1 cellular context compared by ENCODE assay signal in the genomic region with DNA sequence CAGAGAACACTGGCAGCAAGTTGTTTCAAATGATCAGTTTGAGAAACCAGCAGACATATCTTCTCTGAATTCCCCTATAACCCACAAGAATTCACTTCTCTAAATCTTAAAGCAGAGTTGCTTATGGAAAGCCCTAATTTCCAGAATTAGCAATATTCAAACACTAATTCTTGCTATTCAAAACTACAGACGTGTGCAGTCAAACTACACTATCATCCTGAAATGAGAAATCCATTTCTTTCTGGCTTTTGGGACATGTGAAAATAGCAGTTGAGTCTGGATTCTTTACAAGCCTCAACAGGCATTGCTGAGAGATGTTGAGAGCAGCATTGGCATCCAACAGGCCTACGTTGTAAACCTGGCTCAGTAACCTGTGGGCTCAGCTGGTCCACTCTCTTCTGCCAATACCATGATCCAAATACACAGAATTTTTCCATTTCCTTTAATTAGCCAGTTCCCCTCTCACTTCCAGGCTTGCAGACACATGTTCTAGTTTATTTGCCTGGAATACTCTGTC.
TF ChIP-seq lines count a peak whose summit lies in the region.

No MANE protein-coding gene starts in this region.

TF ChIP-seq in GM12878, 131 proteins besides CTCF, POLR2A, EP300 and RAD21 (continued from another document and continues in another):
- TF ChIP-seq, protein P1, sequence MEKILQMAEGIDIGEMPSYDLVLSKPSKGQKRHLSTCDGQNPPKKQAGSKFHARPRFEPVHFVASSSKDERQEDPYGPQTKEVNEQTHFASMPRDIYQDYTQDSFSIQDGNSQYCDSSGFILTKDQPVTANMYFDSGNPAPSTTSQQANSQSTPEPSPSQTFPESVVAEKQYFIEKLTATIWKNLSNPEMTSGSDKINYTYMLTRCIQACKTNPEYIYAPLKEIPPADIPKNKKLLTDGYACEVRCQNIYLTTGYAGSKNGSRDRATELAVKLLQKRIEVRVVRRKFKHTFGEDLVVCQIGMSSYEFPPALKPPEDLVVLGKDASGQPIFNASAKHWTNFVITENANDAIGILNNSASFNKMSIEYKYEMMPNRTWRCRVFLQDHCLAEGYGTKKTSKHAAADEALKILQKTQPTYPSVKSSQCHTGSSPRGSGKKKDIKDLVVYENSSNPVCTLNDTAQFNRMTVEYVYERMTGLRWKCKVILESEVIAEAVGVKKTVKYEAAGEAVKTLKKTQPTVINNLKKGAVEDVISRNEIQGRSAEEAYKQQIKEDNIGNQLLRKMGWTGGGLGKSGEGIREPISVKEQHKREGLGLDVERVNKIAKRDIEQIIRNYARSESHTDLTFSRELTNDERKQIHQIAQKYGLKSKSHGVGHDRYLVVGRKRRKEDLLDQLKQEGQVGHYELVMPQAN (conservative IDR thresholded peaks at IDR 0.05): no peak
- TF ChIP-seq MTA2 (IDR thresholded peaks at IDR 0.05; ENCODE audit: low read depth) (peak; percentile 26; the same call in 1 of the 2 replicates), CBFB (IDR thresholded peaks at IDR 0.05; ENCODE audit: low read depth) (no peak), BACH1 (IDR thresholded peaks at IDR 0.05; ENCODE audit: borderline replicate concordance) (no peak), SMAD5 (IDR thresholded peaks at IDR 0.05; ENCODE audit: low read depth) (no peak), RBBP5 (conservative IDR thresholded peaks at IDR 0.05) (no peak), IKZF2 (IDR thresholded peaks at IDR 0.05) (peak; percentile 56 to 59; a peak in 1 of 4 replicates), KDM1A (IDR thresholded peaks at IDR 0.05; ENCODE audit: borderline replicate concordance) (no peak), ETV6 (conservative IDR thresholded peaks at IDR 0.05 in 1 of 2, IDR thresholded peaks at IDR 0.05 in 1 of 2; ENCODE audit: borderline replicate concordance in 1 of 2, low read depth in 1 of 2) (no peak), EGR1 (IDR thresholded peaks at IDR 0.05; ENCODE audit: borderline replicate concordance in 1 of 2, low read depth in 2 of 2, low read length in 2 of 2) (no peak), KLF5 (IDR thresholded peaks at IDR 0.05; ENCODE audit: partially characterized antibody) (no peak), POLR2AphosphoS2 (IDR thresholded peaks at IDR 0.05; ENCODE audit: low read depth, low read length) (no peak), MXI1 (IDR thresholded peaks at IDR 0.05; ENCODE audit: low read depth, low read length) (no peak), LARP7 (IDR thresholded peaks at IDR 0.05) (no peak), JUND (IDR thresholded peaks at IDR 0.05; ENCODE audit: low read depth, low read length) (no peak), SREBF1 (IDR thresholded peaks at IDR 0.05; ENCODE audit: low read length) (no peak), POU2F2 (IDR thresholded peaks at IDR 0.05; ENCODE audit: borderline replicate concordance, low read depth, low read length) (no peak), SPI1 (IDR thresholded peaks at IDR 0.05; ENCODE audit: borderline replicate concordance, insufficient read depth, low read depth, low read length) (peak; percentile 66; the same call in 1 of the 2 replicates), ASH2L (IDR thresholded peaks at IDR 0.05; ENCODE audit: borderline replicate concordance, low read depth) (no peak), CHD1 (IDR thresholded peaks at IDR 0.05; ENCODE audit: low read depth, low read length) (no peak), NBN (IDR thresholded peaks at IDR 0.05) (no peak), SRF (IDR thresholded peaks at IDR 0.05; ENCODE audit: low read depth in 2 of 2, low read length in 2 of 2) (no peak), EED (IDR thresholded peaks at IDR 0.05; ENCODE audit: low read depth) (no peak), MYB (IDR thresholded peaks at IDR 0.05; ENCODE audit: borderline replicate concordance, low read depth, low read length) (no peak), TCF3 (IDR thresholded peaks at IDR 0.05; ENCODE audit: borderline replicate concordance, insufficient read depth, low read depth, low read length) (no peak), CHD2 (IDR thresholded peaks at IDR 0.05; ENCODE audit: borderline replicate concordance, low read depth, low read length) (no peak), ZNF622 (IDR thresholded peaks at IDR 0.05) (no peak), SMC3 (IDR thresholded peaks at IDR 0.05; ENCODE audit: borderline replicate concordance, low read length) (no peak), DPF2 (IDR thresholded peaks at IDR 0.05) (peak; percentile 59), RUNX3 (IDR thresholded peaks at IDR 0.05; ENCODE audit: low read length) (0 out of 2 replicates have a peak, but pooled peaks have one; percentile 29), NFXL1 (IDR thresholded peaks at IDR 0.05; ENCODE audit: borderline replicate concordance) (no peak), MEF2B (IDR thresholded peaks at IDR 0.05; ENCODE audit: partially characterized antibody, poor library complexity, severe bottlenecking) (no peak), KAT2A (conservative IDR thresholded peaks at IDR 0.05; ENCODE audit: control insufficient read depth, low read depth, low read length) (no peak), CBX5 (IDR thresholded peaks at IDR 0.05; ENCODE audit: low read depth) (no peak), NR2C1 (IDR thresholded peaks at IDR 0.05) (no peak), CEBPB (IDR thresholded peaks at IDR 0.05; ENCODE audit: borderline replicate concordance in 1 of 2, low read depth in 2 of 2, low read length in 2 of 2) (no peak), SIN3A (IDR thresholded peaks at IDR 0.05; ENCODE audit: low read depth, low read length) (no peak), JUNB (IDR thresholded peaks at IDR 0.05) (no peak)
- TF ChIP-seq, protein P2, sequence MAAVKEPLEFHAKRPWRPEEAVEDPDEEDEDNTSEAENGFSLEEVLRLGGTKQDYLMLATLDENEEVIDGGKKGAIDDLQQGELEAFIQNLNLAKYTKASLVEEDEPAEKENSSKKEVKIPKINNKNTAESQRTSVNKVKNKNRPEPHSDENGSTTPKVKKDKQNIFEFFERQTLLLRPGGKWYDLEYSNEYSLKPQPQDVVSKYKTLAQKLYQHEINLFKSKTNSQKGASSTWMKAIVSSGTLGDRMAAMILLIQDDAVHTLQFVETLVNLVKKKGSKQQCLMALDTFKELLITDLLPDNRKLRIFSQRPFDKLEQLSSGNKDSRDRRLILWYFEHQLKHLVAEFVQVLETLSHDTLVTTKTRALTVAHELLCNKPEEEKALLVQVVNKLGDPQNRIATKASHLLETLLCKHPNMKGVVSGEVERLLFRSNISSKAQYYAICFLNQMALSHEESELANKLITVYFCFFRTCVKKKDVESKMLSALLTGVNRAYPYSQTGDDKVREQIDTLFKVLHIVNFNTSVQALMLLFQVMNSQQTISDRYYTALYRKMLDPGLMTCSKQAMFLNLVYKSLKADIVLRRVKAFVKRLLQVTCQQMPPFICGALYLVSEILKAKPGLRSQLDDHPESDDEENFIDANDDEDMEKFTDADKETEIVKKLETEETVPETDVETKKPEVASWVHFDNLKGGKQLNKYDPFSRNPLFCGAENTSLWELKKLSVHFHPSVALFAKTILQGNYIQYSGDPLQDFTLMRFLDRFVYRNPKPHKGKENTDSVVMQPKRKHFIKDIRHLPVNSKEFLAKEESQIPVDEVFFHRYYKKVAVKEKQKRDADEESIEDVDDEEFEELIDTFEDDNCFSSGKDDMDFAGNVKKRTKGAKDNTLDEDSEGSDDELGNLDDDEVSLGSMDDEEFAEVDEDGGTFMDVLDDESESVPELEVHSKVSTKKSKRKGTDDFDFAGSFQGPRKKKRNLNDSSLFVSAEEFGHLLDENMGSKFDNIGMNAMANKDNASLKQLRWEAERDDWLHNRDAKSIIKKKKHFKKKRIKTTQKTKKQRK (IDR thresholded peaks at IDR 0.05; ENCODE audit: low read depth, low read length): no peak
- TF ChIP-seq, protein P3, sequence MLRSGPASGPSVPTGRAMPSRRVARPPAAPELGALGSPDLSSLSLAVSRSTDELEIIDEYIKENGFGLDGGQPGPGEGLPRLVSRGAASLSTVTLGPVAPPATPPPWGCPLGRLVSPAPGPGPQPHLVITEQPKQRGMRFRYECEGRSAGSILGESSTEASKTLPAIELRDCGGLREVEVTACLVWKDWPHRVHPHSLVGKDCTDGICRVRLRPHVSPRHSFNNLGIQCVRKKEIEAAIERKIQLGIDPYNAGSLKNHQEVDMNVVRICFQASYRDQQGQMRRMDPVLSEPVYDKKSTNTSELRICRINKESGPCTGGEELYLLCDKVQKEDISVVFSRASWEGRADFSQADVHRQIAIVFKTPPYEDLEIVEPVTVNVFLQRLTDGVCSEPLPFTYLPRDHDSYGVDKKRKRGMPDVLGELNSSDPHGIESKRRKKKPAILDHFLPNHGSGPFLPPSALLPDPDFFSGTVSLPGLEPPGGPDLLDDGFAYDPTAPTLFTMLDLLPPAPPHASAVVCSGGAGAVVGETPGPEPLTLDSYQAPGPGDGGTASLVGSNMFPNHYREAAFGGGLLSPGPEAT (IDR thresholded peaks at IDR 0.05; ENCODE audit: low read depth): peak; percentile 71; the same call in 1 of the 2 replicates
- TF ChIP-seq, protein P4, sequence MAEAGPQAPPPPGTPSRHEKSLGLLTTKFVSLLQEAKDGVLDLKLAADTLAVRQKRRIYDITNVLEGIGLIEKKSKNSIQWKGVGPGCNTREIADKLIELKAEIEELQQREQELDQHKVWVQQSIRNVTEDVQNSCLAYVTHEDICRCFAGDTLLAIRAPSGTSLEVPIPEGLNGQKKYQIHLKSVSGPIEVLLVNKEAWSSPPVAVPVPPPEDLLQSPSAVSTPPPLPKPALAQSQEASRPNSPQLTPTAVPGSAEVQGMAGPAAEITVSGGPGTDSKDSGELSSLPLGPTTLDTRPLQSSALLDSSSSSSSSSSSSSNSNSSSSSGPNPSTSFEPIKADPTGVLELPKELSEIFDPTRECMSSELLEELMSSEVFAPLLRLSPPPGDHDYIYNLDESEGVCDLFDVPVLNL (IDR thresholded peaks at IDR 0.05; ENCODE audit: low read depth, low read length): no peak
- TF ChIP-seq, protein P5, sequence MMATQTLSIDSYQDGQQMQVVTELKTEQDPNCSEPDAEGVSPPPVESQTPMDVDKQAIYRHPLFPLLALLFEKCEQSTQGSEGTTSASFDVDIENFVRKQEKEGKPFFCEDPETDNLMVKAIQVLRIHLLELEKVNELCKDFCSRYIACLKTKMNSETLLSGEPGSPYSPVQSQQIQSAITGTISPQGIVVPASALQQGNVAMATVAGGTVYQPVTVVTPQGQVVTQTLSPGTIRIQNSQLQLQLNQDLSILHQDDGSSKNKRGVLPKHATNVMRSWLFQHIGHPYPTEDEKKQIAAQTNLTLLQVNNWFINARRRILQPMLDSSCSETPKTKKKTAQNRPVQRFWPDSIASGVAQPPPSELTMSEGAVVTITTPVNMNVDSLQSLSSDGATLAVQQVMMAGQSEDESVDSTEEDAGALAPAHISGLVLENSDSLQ (IDR thresholded peaks at IDR 0.05): no peak
- TF ChIP-seq, protein P6, sequence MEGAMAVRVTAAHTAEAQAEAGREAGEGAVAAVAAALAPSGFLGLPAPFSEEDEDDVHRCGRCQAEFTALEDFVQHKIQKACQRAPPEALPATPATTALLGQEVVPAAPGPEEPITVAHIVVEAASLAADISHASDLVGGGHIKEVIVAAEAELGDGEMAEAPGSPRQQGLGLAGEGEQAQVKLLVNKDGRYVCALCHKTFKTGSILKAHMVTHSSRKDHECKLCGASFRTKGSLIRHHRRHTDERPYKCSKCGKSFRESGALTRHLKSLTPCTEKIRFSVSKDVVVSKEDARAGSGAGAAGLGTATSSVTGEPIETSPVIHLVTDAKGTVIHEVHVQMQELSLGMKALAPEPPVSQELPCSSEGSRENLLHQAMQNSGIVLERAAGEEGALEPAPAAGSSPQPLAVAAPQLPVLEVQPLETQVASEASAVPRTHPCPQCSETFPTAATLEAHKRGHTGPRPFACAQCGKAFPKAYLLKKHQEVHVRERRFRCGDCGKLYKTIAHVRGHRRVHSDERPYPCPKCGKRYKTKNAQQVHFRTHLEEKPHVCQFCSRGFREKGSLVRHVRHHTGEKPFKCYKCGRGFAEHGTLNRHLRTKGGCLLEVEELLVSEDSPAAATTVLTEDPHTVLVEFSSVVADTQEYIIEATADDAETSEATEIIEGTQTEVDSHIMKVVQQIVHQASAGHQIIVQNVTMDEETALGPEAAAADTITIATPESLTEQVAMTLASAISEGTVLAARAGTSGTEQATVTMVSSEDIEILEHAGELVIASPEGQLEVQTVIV (IDR thresholded peaks at IDR 0.05; ENCODE audit: borderline replicate concordance, partially characterized antibody): no peak
- TF ChIP-seq, protein P7, sequence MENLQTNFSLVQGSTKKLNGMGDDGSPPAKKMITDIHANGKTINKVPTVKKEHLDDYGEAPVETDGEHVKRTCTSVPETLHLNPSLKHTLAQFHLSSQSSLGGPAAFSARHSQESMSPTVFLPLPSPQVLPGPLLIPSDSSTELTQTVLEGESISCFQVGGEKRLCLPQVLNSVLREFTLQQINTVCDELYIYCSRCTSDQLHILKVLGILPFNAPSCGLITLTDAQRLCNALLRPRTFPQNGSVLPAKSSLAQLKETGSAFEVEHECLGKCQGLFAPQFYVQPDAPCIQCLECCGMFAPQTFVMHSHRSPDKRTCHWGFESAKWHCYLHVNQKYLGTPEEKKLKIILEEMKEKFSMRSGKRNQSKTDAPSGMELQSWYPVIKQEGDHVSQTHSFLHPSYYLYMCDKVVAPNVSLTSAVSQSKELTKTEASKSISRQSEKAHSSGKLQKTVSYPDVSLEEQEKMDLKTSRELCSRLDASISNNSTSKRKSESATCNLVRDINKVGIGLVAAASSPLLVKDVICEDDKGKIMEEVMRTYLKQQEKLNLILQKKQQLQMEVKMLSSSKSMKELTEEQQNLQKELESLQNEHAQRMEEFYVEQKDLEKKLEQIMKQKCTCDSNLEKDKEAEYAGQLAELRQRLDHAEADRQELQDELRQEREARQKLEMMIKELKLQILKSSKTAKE (IDR thresholded peaks at IDR 0.05; ENCODE audit: low read depth, poor library complexity, severe bottlenecking): no peak
- TF ChIP-seq, protein P8, sequence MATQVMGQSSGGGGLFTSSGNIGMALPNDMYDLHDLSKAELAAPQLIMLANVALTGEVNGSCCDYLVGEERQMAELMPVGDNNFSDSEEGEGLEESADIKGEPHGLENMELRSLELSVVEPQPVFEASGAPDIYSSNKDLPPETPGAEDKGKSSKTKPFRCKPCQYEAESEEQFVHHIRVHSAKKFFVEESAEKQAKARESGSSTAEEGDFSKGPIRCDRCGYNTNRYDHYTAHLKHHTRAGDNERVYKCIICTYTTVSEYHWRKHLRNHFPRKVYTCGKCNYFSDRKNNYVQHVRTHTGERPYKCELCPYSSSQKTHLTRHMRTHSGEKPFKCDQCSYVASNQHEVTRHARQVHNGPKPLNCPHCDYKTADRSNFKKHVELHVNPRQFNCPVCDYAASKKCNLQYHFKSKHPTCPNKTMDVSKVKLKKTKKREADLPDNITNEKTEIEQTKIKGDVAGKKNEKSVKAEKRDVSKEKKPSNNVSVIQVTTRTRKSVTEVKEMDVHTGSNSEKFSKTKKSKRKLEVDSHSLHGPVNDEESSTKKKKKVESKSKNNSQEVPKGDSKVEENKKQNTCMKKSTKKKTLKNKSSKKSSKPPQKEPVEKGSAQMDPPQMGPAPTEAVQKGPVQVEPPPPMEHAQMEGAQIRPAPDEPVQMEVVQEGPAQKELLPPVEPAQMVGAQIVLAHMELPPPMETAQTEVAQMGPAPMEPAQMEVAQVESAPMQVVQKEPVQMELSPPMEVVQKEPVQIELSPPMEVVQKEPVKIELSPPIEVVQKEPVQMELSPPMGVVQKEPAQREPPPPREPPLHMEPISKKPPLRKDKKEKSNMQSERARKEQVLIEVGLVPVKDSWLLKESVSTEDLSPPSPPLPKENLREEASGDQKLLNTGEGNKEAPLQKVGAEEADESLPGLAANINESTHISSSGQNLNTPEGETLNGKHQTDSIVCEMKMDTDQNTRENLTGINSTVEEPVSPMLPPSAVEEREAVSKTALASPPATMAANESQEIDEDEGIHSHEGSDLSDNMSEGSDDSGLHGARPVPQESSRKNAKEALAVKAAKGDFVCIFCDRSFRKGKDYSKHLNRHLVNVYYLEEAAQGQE (IDR thresholded peaks at IDR 0.05; ENCODE audit: low read depth, low read length): no peak
